ENCODE assay signal across 16 cellular contexts in the genomic region with DNA sequence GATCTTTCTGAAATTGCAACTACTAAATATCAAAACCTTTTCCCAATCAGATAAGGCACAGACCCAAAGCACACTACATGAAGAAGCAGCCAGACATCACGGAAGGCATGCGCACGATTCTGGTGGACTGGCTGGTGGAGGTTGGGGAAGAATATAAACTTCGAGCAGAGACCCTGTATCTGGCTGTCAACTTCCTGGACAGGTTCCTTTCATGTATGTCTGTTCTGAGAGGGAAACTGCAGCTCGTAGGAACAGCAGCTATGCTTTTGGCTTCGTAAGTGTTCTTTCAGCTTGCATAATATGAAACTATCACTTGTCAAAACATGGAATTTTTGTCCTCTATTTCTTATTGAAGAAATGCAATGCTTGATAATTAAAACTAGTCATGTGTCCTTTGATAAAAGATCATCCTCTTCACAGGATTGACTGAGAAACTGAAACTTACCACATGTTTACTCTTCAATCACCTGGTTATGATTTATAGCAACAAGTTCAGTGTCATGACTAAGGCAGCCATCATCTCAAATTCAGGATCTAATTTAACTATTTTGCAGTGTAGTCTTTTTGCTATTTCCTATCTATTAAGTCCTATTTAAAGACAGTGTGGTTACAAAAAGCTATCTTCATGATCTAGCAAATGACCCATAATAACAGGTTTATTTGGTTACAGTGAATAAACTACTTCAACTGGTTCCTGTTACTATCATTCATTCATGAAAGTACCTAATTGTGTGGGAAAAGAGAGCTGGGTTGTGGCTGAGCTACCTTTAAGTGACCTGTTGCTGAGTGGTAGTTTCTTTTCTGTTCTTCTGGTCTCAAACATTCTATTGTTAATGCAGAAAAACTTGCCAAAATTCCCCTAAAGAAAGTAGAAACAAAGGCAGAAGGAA. TPM values are rescaled to one million over a fixed set of nuclear protein-coding genes. Genes with fewer than 3 reads are reported as not detected.
DNase-seq lines count a peak whose midpoint lies in the region; ATAC-seq and TF ChIP-seq lines count a peak whose summit lies in the region.
"Had no signal": no experiment of that assay in that cellular context is flagged by ENCODE, and none has a peak within 500 bp of the region (broad histone marks: within the 10 kb centered on the region; RNA-seq: fewer than 3 reads in every experiment).

No MANE protein-coding gene starts in this region.

- TF ChIP-seq CTCF in HEK293 (tag by site-specific recombination; IDR thresholded peaks at IDR 0.05) (no peak), PC-9 (conservative IDR thresholded peaks at IDR 0.05) (no peak)

- intact Hi-C loops in PC-9 (cut with micrococcal nuclease; ENCODE audit: unreplicated experiment): no loop called here
- intact Hi-C loops in naive thymus-derived CD4-positive, alpha-beta T cell (cut with micrococcal nuclease): no loop called here

- H3K27me3 ChIP-seq in PC-9 (ENCODE audit: insufficient read depth, low read depth): no peaks in the 10 kb centered on the region
- no peaks in the 10 kb centered on the region for H3K27me3 ChIP-seq in naive thymus-derived CD4-positive, alpha-beta T cell (ENCODE audit: control insufficient read depth in 2 of 2, insufficient read depth in 2 of 2, low read length in 2 of 2)
- H3K27me3 ChIP-seq: Peyer's patch had no signal

- H4K20me1 ChIP-seq in PC-9 (ENCODE audit: insufficient read depth): no peaks in the 10 kb centered on the region

- no peaks in the 10 kb centered on the region for H3K36me3 ChIP-seq in HEK293 (ENCODE audit: control insufficient read depth in 2 of 2, insufficient read depth in 1 of 2, low read length in 2 of 2)
- no peaks in the 10 kb centered on the region for H3K36me3 ChIP-seq in PC-9 (ENCODE audit: low read depth)
- no peaks in the 10 kb centered on the region for H3K36me3 ChIP-seq in naive thymus-derived CD4-positive, alpha-beta T cell (ENCODE audit: control insufficient read depth in 2 of 3, insufficient read depth in 3 of 3, low read length in 3 of 3)
- H3K36me3 ChIP-seq: Peyer's patch had no signal

- peaks cover 9% of the 10 kb centered on the region for H3K4me1 Mint-ChIP-seq in activated CD8-positive, alpha-beta memory T cell treated with anti-CD3 and anti-CD28 coated beads, Interleukin-2, amount 10 ng/mL, durations not matched to agents 7 days and 5 days
- H3K4me1 Mint-ChIP-seq in naive thymus-derived CD4-positive, alpha-beta T cell: peaks cover 0 to 23% (median 10%) of the 10 kb centered on the region in 7 donors

- BruUV-seq in PC-9 (replicated peaks; lab: Mats Ljungman, UMichigan): no TSS peak

- no peak for ATAC-seq in activated CD8-positive, alpha-beta memory T cell treated with anti-CD3 and anti-CD28 coated beads, Interleukin-2, amount 10 ng/mL, durations not matched to agents 7 days and 5 days
- ATAC-seq in naive thymus-derived CD4-positive, alpha-beta T cell: no peak
- ATAC-seq: Right ventricle myocardium inferior had no signal

- H3K9me2 ChIP-seq in PC-9 (ENCODE audit: insufficient read depth): no peaks in the 10 kb centered on the region

- H3K9me3 ChIP-seq in HEK293 (ENCODE audit: control insufficient read depth, insufficient read depth, low read depth, low read length): no peaks in the 10 kb centered on the region
- no peaks in the 10 kb centered on the region for H3K9me3 ChIP-seq in PC-9 (ENCODE audit: insufficient read depth, low read depth)
- no peaks in the 10 kb centered on the region for H3K9me3 ChIP-seq in naive thymus-derived CD4-positive, alpha-beta T cell (ENCODE audit: control insufficient read depth in 2 of 3, low read length in 3 of 3)
- H3K9me3 ChIP-seq: Peyer's patch had no signal

- H3K27ac ChIP-seq in HEK293 (ENCODE audit: extremely low read depth, low read depth, low read length) (no peak overlapping the region), PC-9 (peak overlapping the region; percentile 15; the same call in 1 of the 2 replicates)
- H3K27ac ChIP-seq in naive thymus-derived CD4-positive, alpha-beta T cell (ENCODE audit: low read depth, low read length): no peak overlapping the region
- H3K27ac ChIP-seq: C4-2B, Peyer's patch had no signal

- no peaks in the 10 kb centered on the region for H3K79me2 ChIP-seq in PC-9 (ENCODE audit: low read depth)

- H3K4me1 ChIP-seq in HEK293 (ENCODE audit: control insufficient read depth, insufficient read depth, low read length): no peaks in the 10 kb centered on the region
- H3K4me1 ChIP-seq in PC-9 (replicated peaks; ENCODE audit: insufficient read depth): peaks cover 13% of the 10 kb centered on the region
- H3K4me1 ChIP-seq in naive thymus-derived CD4-positive, alpha-beta T cell (ENCODE audit: control insufficient read depth in 2 of 2, insufficient read depth in 2 of 2, low read length in 2 of 2): no peaks in the 10 kb centered on the region
- H3K4me1 ChIP-seq: Peyer's patch had no signal

- DNase-seq in activated CD8-positive, alpha-beta memory T cell treated with anti-CD3 and anti-CD28 coated beads, Interleukin-2, amount 10 ng/mL, durations not matched to agents 7 days and 5 days: no peak
- no peak for DNase-seq in activated CD8-positive, alpha-beta memory T cell treated with anti-CD3 and anti-CD28 coated beads, Interleukin-2, amount 50 U/mL, for 48 hours
- DNase-seq in PC-9 (peak in 1 of 2 experiments; percentile 81), COR-L47 (lab: John Stamatoyannopoulos, UW) (no peak), mesenteric fat pad (ENCODE audit: low spot score) (no peak)
- no peak for DNase-seq in naive thymus-derived CD4-positive, alpha-beta T cell
- DNase-seq: EL, MM.1S, NCI-H1092 treated with DMSO at 0.1 percent for 48 hours, NCI-H2081 treated with DMSO at 0.1 percent for 48 hours, NCI-H510A treated with DMSO at 0.1 percent for 48 hours, NCI-H82, Peyer's patch had no signal

- H3K4me3 ChIP-seq in HEK293 (ENCODE audit: low read depth, low read length) (no peak overlapping the region), PC-9 (no peak overlapping the region)
- H3K4me3 ChIP-seq in naive thymus-derived CD4-positive, alpha-beta T cell (ENCODE audit: low read length): no peak overlapping the region
- H3K4me3 ChIP-seq: Peyer's patch had no signal

- H3F3A ChIP-seq in PC-9 (ENCODE audit: insufficient read depth, low read depth): peaks cover 13% of the 10 kb centered on the region; the same call in 1 of the 2 replicates

- no peak overlapping the region for H3K27ac Mint-ChIP-seq in activated CD8-positive, alpha-beta memory T cell treated with anti-CD3 and anti-CD28 coated beads, Interleukin-2, amount 10 ng/mL, durations not matched to agents 7 days and 5 days
- peak overlapping the region in 3 of 9 donors; percentile 4 to 81 (median 23) for H3K27ac Mint-ChIP-seq in naive thymus-derived CD4-positive, alpha-beta T cell

- H3K4me2 ChIP-seq in PC-9: peak overlapping the region; percentile 22

- POLR2A ChIA-PET in HEK293 (lab: Yijun Ruan, JAX): interaction anchor here (0.6 kb wide), 1 partner anchor 16 kb away, joined by 3 read pairs; no protein-coding TSS in a partner anchor
- POLR2A ChIA-PET in PC-9 (lab: Charles Lee; ENCODE audit: unreplicated experiment): interaction anchor here (0.5 kb wide), 1 partner anchor 11 kb away, joined by 3 read pairs; no protein-coding TSS in a partner anchor
- POLR2A ChIA-PET in naive thymus-derived CD4-positive, alpha-beta T cell (lab: Charles Lee): no interaction called here

- H3K27me3 Mint-ChIP-seq in activated CD8-positive, alpha-beta memory T cell treated with anti-CD3 and anti-CD28 coated beads, Interleukin-2, amount 10 ng/mL, durations not matched to agents 7 days and 5 days: peaks cover 11% of the 10 kb centered on the region
- H3K27me3 Mint-ChIP-seq in naive thymus-derived CD4-positive, alpha-beta T cell: peaks cover 7 to 31% (median 29%) of the 10 kb centered on the region in 5 donors

- peaks cover 5% of the 10 kb centered on the region for H3K36me3 Mint-ChIP-seq in activated CD8-positive, alpha-beta memory T cell treated with anti-CD3 and anti-CD28 coated beads, Interleukin-2, amount 10 ng/mL, durations not matched to agents 7 days and 5 days
- H3K36me3 Mint-ChIP-seq in naive thymus-derived CD4-positive, alpha-beta T cell: peaks cover 0 to 7% (median 0%) of the 10 kb centered on the region in 5 donors

- H3K9me3 Mint-ChIP-seq in activated CD8-positive, alpha-beta memory T cell treated with anti-CD3 and anti-CD28 coated beads, Interleukin-2, amount 10 ng/mL, durations not matched to agents 7 days and 5 days (ENCODE audit: low read depth): no peaks in the 10 kb centered on the region
- peaks cover 0 to 3% (median 0%) of the 10 kb centered on the region in 11 donors for H3K9me3 Mint-ChIP-seq in naive thymus-derived CD4-positive, alpha-beta T cell

- H3K4me3 Mint-ChIP-seq in activated CD8-positive, alpha-beta memory T cell treated with anti-CD3 and anti-CD28 coated beads, Interleukin-2, amount 10 ng/mL, durations not matched to agents 7 days and 5 days: peak overlapping the region; percentile 12
- H3K4me3 Mint-ChIP-seq in naive thymus-derived CD4-positive, alpha-beta T cell: peak overlapping the region in 6 of 10 donors; percentile 33 to 71 (median 46)

- no peak overlapping the region; the same call in 1 of the 2 replicates for H2AFZ ChIP-seq in PC-9

- CTCF ChIA-PET in activated CD8-positive, alpha-beta memory T cell treated with anti-CD3 and anti-CD28 coated beads, Interleukin-2, amount 10 ng/mL, durations not matched to agents 7 days and 5 days (lab: Charles Lee): interaction anchor here (1.0 to 1.8 kb wide), 2 partner anchors 13 to 19 kb away, joined by 3 to 4 read pairs; no protein-coding TSS in a partner anchor
- CTCF ChIA-PET in HEK293 (lab: Yijun Ruan, JAX) (no interaction called here), PC-9 (lab: Charles Lee) (no interaction called here)
- CTCF ChIA-PET in naive thymus-derived CD4-positive, alpha-beta T cell (lab: Charles Lee): interaction anchor here (1.5 kb wide), 1 partner anchor 20 kb away, joined by 4 read pairs; no protein-coding TSS in a partner anchor

TF ChIP-seq in HEK293, 187 proteins besides CTCF, POLR2A, EP300 and RAD21:
- TF ChIP-seq SP3 (tag by site-specific recombination; IDR thresholded peaks at IDR 0.05) (no peak), ZNF391 (tag by site-specific recombination; IDR thresholded peaks at IDR 0.05; ENCODE audit: borderline replicate concordance, low read depth) (no peak), ZNF791 (tag by site-specific recombination; IDR thresholded peaks at IDR 0.05) (no peak), SCRT2 (tag by site-specific recombination; IDR thresholded peaks at IDR 0.05) (0 out of 2 replicates have a peak, but pooled peaks have one; percentile 51), ZNF473 (tag by site-specific recombination; IDR thresholded peaks at IDR 0.05) (no peak), ZXDB (tag by site-specific recombination; IDR thresholded peaks at IDR 0.05) (no peak), ZNF350 (tag by site-specific recombination; IDR thresholded peaks at IDR 0.05) (no peak)

RNA-seq across cellular contexts. Expression of gene CCNA1, which starts 6.5 kb away (rescaled TPM):
- total RNA-seq in activated CD8-positive, alpha-beta memory T cell treated with anti-CD3 and anti-CD28 coated beads, Interleukin-2, amount 10 ng/mL, durations not matched to agents 7 days and 5 days: 1 to 10 TPM; 3.8 to 4.3 TPM
- total RNA-seq in PC-9 (2021) (not detected in 2 replicates), mesenteric fat pad (0.71 TPM)
- total RNA-seq in naive thymus-derived CD4-positive, alpha-beta T cell: 1 to 10 TPM in 1 of 5 experiments, under 1 TPM in 2, not detected in 2; 0.22 to 5.0 (median 0.69) TPM
- not detected for polyA plus RNA-seq in naive thymus-derived CD4-positive, alpha-beta T cell
- total RNA-seq: Right ventricle myocardium inferior had no signal

Comparison
In these comparisons a context has a peak if more than half of its experiments do, and no peak if none do; other contexts are left out.
1. CTCF ChIA-PET loops: an anchor here in activated CD8-positive, alpha-beta memory T cell treated with anti-CD3 and anti-CD28 coated beads, Interleukin-2, amount 10 ng/mL, durations not matched to agents 7 days and 5 days (1.0 to 1.8 kb wide) and naive thymus-derived CD4-positive, alpha-beta T cell (1.5 kb wide); none called in HEK293 and PC-9.